In genomic region chr7:17056491-17057142, GRCh38 we compare ENCODE assay signal across 1 cellular context.
TF ChIP-seq lines count a peak whose summit lies in the region.

No MANE protein-coding gene starts in this region.

TF ChIP-seq in SK-N-SH, 30 proteins besides CTCF, POLR2A, EP300 and RAD21 (continued from another document):
- no peak for TF ChIP-seq MEF2A (IDR thresholded peaks at IDR 0.05; ENCODE audit: borderline replicate concordance, low read depth)
- TF ChIP-seq, protein P1, sequence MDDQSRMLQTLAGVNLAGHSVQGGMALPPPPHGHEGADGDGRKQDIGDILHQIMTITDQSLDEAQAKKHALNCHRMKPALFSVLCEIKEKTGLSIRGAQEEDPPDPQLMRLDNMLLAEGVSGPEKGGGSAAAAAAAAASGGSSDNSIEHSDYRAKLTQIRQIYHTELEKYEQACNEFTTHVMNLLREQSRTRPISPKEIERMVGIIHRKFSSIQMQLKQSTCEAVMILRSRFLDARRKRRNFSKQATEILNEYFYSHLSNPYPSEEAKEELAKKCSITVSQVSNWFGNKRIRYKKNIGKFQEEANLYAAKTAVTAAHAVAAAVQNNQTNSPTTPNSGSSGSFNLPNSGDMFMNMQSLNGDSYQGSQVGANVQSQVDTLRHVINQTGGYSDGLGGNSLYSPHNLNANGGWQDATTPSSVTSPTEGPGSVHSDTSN (IDR thresholded peaks at IDR 0.05), result no peak
- TF ChIP-seq, protein P2, sequence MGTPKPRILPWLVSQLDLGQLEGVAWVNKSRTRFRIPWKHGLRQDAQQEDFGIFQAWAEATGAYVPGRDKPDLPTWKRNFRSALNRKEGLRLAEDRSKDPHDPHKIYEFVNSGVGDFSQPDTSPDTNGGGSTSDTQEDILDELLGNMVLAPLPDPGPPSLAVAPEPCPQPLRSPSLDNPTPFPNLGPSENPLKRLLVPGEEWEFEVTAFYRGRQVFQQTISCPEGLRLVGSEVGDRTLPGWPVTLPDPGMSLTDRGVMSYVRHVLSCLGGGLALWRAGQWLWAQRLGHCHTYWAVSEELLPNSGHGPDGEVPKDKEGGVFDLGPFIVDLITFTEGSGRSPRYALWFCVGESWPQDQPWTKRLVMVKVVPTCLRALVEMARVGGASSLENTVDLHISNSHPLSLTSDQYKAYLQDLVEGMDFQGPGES (IDR thresholded peaks at IDR 0.05; ENCODE audit: low read depth, low read length), result no peak
- TF ChIP-seq, protein P3, sequence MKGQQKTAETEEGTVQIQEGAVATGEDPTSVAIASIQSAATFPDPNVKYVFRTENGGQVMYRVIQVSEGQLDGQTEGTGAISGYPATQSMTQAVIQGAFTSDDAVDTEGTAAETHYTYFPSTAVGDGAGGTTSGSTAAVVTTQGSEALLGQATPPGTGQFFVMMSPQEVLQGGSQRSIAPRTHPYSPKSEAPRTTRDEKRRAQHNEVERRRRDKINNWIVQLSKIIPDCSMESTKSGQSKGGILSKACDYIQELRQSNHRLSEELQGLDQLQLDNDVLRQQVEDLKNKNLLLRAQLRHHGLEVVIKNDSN (IDR thresholded peaks at IDR 0.05; ENCODE audit: borderline replicate concordance, low read depth), result no peak
- no peak for TF ChIP-seq JUND (IDR thresholded peaks at IDR 0.05)
- TF ChIP-seq RXRA (IDR thresholded peaks at IDR 0.05; ENCODE audit: borderline replicate concordance, low read depth), result no peak
- TF ChIP-seq FOXJ3 (CRISPR knock-in tag; IDR thresholded peaks at IDR 0.05), result no peak
- no peak for TF ChIP-seq FOXM1 (IDR thresholded peaks at IDR 0.05; ENCODE audit: low read depth)
- TF ChIP-seq POLR2AphosphoS5 (IDR thresholded peaks at IDR 0.05; ENCODE audit: low read depth, low read length), result no peak
- TF ChIP-seq NRF1 (IDR thresholded peaks at IDR 0.05; ENCODE audit: low read depth, low read length), result no peak
